Comparison of ENCODE assay signal across 8 cellular contexts in genomic region chr10:132446661-132447445, GRCh38. TPM values are rescaled to one million over a fixed set of nuclear protein-coding genes. Genes with fewer than 3 reads are reported as not detected.
DNase-seq lines count a peak whose midpoint lies in the region; ATAC-seq and TF ChIP-seq lines count a peak whose summit lies in the region.

No MANE protein-coding gene starts in this region.

- H3K4me3 ChIP-seq in esophagus squamous epithelium (peak overlapping the region; percentile 17 to 42 (median 26)), retinal pigment epithelial cell (ENCODE audit: low read length) (no peak overlapping the region)

- DNase-seq in ELF-1 (ENCODE audit: low read depth, low spot score) (peak; percentile 75), NCI-H526 treated with DMSO at 0.1 percent for 48 hours (lab: John Stamatoyannopoulos, UW) (peak; percentile 34), esophagus squamous epithelium (lab: John Stamatoyannopoulos, UW) (no peak), retinal pigment epithelial cell (ENCODE audit: low read depth) (no peak)
- peak; percentile 88 for DNase-seq in activated CD8-positive, alpha-beta memory T cell treated with anti-CD3 and anti-CD28 coated beads for 24 hours

- 23 to 25% methylated on average over 6 to 9 of the region's 17 CpGs for whole genome bisulfite sequencing in esophagus squamous epithelium, 2 donors

- H3K36me3 ChIP-seq in esophagus squamous epithelium, result no peaks in the 10 kb centered on the region

- TF ChIP-seq POLR2A in esophagus squamous epithelium (IDR thresholded peaks at IDR 0.05), result peak in 1 of 4 donors; percentile 76

- ATAC-seq in HG02642 (IDR thresholded peaks at IDR 0.05; ENCODE audit: poor library complexity, unreplicated experiment), result peak; percentile 65
- no peak for ATAC-seq in GM18498 (IDR thresholded peaks at IDR 0.05; ENCODE audit: unreplicated experiment)
- no peak for ATAC-seq in HG03521 (IDR thresholded peaks at IDR 0.05; ENCODE audit: unreplicated experiment)

- no peaks in the 10 kb centered on the region for H3K9me3 ChIP-seq in esophagus squamous epithelium

- H3K4me1 ChIP-seq in esophagus squamous epithelium, result peaks cover 22 to 53% (median 22%) of the 10 kb centered on the region in 3 donors

- H3K27ac ChIP-seq in esophagus squamous epithelium, result peak overlapping the region; percentile 94 to 99 (median 97)

- no peaks in the 10 kb centered on the region for H3K27me3 ChIP-seq in esophagus squamous epithelium

- intact Hi-C loops in esophagus squamous epithelium (cut with DNase I), result loop anchor here (5.0 kb wide), 1 partner anchor 40 kb away; no protein-coding TSS in a partner anchor

- TF ChIP-seq CTCF in esophagus squamous epithelium (IDR thresholded peaks at IDR 0.05) (peak; percentile 36 to 87 (median 72)), retinal pigment epithelial cell (conservative IDR thresholded peaks at IDR 0.05; ENCODE audit: low read depth, low read length) (peak; percentile 70)

RNA-seq across cellular contexts. Expression of gene PWWP2B, which starts 49.9 kb away (rescaled TPM):
- total RNA-seq in esophagus squamous epithelium, result 10 to 100 TPM; 14.9 to 27.3 (median 16.7) TPM

Comparison
In these comparisons a context has a peak if more than half of its experiments do, and no peak if none do; other contexts are left out.
1. DNase-seq: peak in ELF-1 (single experiment), NCI-H526 treated with DMSO at 0.1 percent for 48 hours (single experiment) and activated CD8-positive, alpha-beta memory T cell treated with anti-CD3 and anti-CD28 coated beads for 24 hours (single experiment); none in esophagus squamous epithelium (single experiment) and retinal pigment epithelial cell (single experiment).